Comparison of ENCODE assay signal across 20 cellular contexts in the genomic region with DNA sequence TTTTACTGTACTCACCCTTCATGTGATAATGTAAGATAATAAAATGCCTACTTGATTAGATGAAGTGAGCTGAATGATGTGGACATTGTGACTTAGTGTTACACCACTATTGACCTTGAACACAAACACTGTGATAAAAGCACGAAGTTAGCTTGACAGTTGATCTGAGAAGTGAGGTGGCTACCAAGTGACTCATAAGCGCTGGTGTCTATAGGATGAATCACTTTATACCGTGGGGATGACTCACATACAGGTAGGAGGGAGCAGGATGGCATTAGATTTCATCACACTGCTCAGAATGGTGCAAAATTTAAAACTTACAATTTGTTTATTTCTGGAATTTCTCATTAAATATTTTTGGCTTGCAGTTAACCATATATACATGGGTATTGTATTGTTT.
DNase-seq lines count a peak whose midpoint lies in the region; ATAC-seq and TF ChIP-seq lines count a peak whose summit lies in the region.
"Had no signal": no experiment of that assay in that cellular context is flagged by ENCODE, and none has a peak within 500 bp of the region (broad histone marks: within the 10 kb centered on the region; RNA-seq: fewer than 3 reads in every experiment).

No MANE protein-coding gene starts in this region.

- peak; percentile 100 for ATAC-seq in RWPE2 (ENCODE audit: low read depth)
- ATAC-seq: gastroesophageal sphincter, left ventricle myocardium superior had no signal

- intact Hi-C loops in colonic mucosa (cut with DNase I): no loop called here

- H3K4me3 ChIP-seq in RWPE2 (ENCODE audit: severe bottlenecking) (no peak overlapping the region), kidney epithelial cell (ENCODE audit: low read depth, low read length) (no peak overlapping the region), colonic mucosa (no peak overlapping the region)
- H3K4me3 ChIP-seq: gastroesophageal sphincter, skin epidermis, thoracic aorta had no signal

- no peak overlapping the region for H3K9ac ChIP-seq in colonic mucosa (ENCODE audit: low read depth in 2 of 2, low read length in 2 of 2)
- H3K9ac ChIP-seq: parathyroid adenoma had no signal

- peaks cover 11% of the 10 kb centered on the region for H3K4me1 ChIP-seq in RWPE2 (ENCODE audit: insufficient read depth, poor library complexity, severe bottlenecking)
- H3K4me1 ChIP-seq in colonic mucosa: no peaks in the 10 kb centered on the region
- H3K4me1 ChIP-seq: gastroesophageal sphincter, parathyroid adenoma had no signal

- H3K27me3 ChIP-seq in RWPE2 (ENCODE audit: insufficient read depth, poor library complexity, severe bottlenecking) (no peaks in the 10 kb centered on the region), kidney epithelial cell (ENCODE audit: control insufficient read depth, insufficient read depth, low read length) (no peaks in the 10 kb centered on the region), colonic mucosa (no peaks in the 10 kb centered on the region)
- H3K27me3 ChIP-seq: gastroesophageal sphincter had no signal

- H3K27ac ChIP-seq in RWPE2 (ENCODE audit: poor library complexity, severe bottlenecking): no peak overlapping the region
- H3K27ac ChIP-seq in colonic mucosa: no peak overlapping the region
- H3K27ac ChIP-seq: gastroesophageal sphincter, parathyroid adenoma, skin epidermis, thoracic aorta had no signal

- DNase-seq in DMS53 (lab: John Stamatoyannopoulos, UW) (peak; percentile 50), HPDE6-E6E7 (ENCODE audit: extremely low spot score) (peak; percentile 49), RWPE2 (ENCODE audit: low spot score) (peak; percentile 31), kidney epithelial cell (ENCODE audit: low read depth) (peak; percentile 84), T-helper 9 cell (no peak), colonic mucosa (no peak), NCI-H1436 (lab: John Stamatoyannopoulos, UW) (no peak)
- no peak for DNase-seq in activated CD4-positive, alpha-beta T cell treated with anti-CD3 and anti-CD28 coated beads for 1 hour
- DNase-seq: activated CD4-positive, CD25-positive, alpha-beta regulatory T cell; activated CD8-positive, alpha-beta memory T cell treated with anti-CD3 and anti-CD28 coated beads, Interleukin-2, amount 50 U/mL, for 4 hours; aorta; GF-D8; left ventricle myocardium superior; NCI-H1105 treated with DMSO at 0.1 percent for 48 hours; SHP77; T-helper 2 cell had no signal

- no peak for TF ChIP-seq CTCF in RWPE2 (IDR thresholded peaks at IDR 0.05; ENCODE audit: poor library complexity, severe bottlenecking)
- TF ChIP-seq CTCF in kidney epithelial cell (IDR thresholded peaks at IDR 0.05; ENCODE audit: insufficient read depth, low read length, poor library complexity, severe bottlenecking): no peak
- TF ChIP-seq CTCF in colonic mucosa (IDR thresholded peaks at IDR 0.05): no peak

- H3K36me3 ChIP-seq in RWPE2 (ENCODE audit: low read depth) (no peaks in the 10 kb centered on the region), kidney epithelial cell (ENCODE audit: control insufficient read depth, insufficient read depth, low read length) (no peaks in the 10 kb centered on the region), colonic mucosa (no peaks in the 10 kb centered on the region)
- H3K36me3 ChIP-seq: gastroesophageal sphincter, thoracic aorta had no signal

- H3K9me3 ChIP-seq in RWPE2 (ENCODE audit: severe bottlenecking) (no peaks in the 10 kb centered on the region), colonic mucosa (no peaks in the 10 kb centered on the region)

Comparison
In these comparisons a context has a peak if more than half of its experiments do, and no peak if none do; other contexts are left out.
1. DNase-seq: peak in DMS53 (single experiment), HPDE6-E6E7 (single experiment), RWPE2 (single experiment) and kidney epithelial cell (single experiment); none in T-helper 9 cell (single experiment), colonic mucosa (single experiment), activated CD4-positive, alpha-beta T cell treated with anti-CD3 and anti-CD28 coated beads for 1 hour (single experiment) and NCI-H1436 (single experiment).